8 cellular contexts compared by ENCODE assay signal in the genomic region with DNA sequence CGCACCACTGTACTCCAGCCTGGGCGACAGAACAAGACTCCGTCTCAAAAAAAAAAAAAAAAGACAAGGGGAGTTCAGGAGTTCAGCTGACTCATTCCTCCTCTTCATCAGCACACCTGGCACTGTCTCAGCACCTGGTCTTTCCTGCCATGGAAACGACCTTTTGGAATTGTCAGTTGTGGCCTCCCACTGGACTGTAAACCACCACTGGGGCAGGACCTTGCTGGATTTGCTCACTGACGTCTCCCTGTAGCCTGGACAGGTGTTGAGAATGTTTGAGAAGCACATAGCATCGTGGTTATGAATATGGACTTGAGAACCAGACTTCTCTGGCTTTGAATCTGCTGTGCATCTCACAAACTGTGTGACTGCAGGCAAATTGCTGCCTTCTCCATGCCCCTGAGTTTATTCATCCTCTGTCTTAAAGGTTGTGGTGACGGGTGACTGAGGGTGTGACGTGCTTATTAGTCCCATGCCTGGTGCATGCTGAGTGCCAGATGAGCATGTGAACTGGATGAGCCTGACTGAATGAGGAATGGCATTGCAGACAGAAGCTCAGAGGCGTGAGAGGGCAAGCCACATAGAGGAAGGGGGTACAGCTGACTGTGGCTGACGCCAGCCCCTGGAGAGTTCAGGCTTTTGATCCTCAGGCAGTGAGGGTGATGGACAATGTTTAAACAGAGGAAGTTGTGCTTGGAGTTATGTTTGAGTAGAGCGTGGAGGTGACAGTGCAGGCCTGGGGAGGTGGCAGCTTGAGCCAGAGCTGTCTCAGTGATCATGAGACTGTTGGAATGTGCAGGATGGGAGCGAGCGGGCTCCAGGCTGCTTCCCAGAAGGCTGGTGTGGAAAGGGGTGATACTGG. TPM values are rescaled to one million over a fixed set of nuclear protein-coding genes. Genes with fewer than 3 reads are reported as not detected.
A peak's percentile ranks its signal among the peaks of the same experiment; 100 is the strongest.
DNase-seq lines count a peak whose midpoint lies in the region; ATAC-seq and TF ChIP-seq lines count a peak whose summit lies in the region.

No MANE protein-coding gene starts in this region.

- peaks cover 0 to 2% (median 0%) of the 10 kb centered on the region in 3 donors for H3K27me3 Mint-ChIP-seq in CD14-positive monocyte (ENCODE audit: low read depth in 3 of 3)
- H3K27me3 Mint-ChIP-seq in immature natural killer cell (ENCODE audit: low read depth in 3 of 3): peaks cover 0 to 3% (median 2%) of the 10 kb centered on the region in 3 donors

- H4K20me1 ChIP-seq in MM.1S (ENCODE audit: insufficient read depth, low read length): 0 out of 2 replicates have a peak, but pooled peaks cover 5% of the 10 kb centered on the region

- DNase-seq in CD14-positive monocyte (ENCODE audit: low spot score): peak; percentile 79
- peak; percentile 23 for DNase-seq in MM.1S
- peak; percentile 18 to 69 for DNase-seq in cardiac fibroblast (ENCODE audit: low read depth in 2 of 2)
- no peak for DNase-seq in GOT3 (lab: John Stamatoyannopoulos, UW)
- DNase-seq in immature natural killer cell: no peak
- DNase-seq in T-helper 9 cell: no peak

- peaks cover 43% of the 10 kb centered on the region for H3F3A ChIP-seq in MM.1S (ENCODE audit: insufficient read depth, low read length)

- no peaks in the 10 kb centered on the region for H3K9me3 ChIP-seq in MM.1S (replicated peaks; ENCODE audit: insufficient read depth, low read length)
- H3K9me3 ChIP-seq in muscle layer of duodenum (ENCODE audit: control insufficient read depth in 1 of 2, low read length in 2 of 2): no peaks in the 10 kb centered on the region

- intact Hi-C loops in CD14-positive monocyte (cut with micrococcal nuclease): no loop called here

- H3K36me3 Mint-ChIP-seq in CD14-positive monocyte (peaks cover 85 to 86% of the 10 kb centered on the region in 2 donors), immature natural killer cell (no peaks in the 10 kb centered on the region)

- H3K9me2 ChIP-seq in MM.1S (replicated peaks; ENCODE audit: insufficient read depth, low read length): no peaks in the 10 kb centered on the region

- no peak for TF ChIP-seq CTCF in CD14-positive monocyte (IDR thresholded peaks at IDR 0.05)
- no peak for TF ChIP-seq CTCF in MM.1S (IDR thresholded peaks at IDR 0.05; ENCODE audit: low read length)
- no peak for TF ChIP-seq CTCF in cardiac fibroblast (IDR thresholded peaks at IDR 0.05; ENCODE audit: low read depth, low read length)

- no peak overlapping the region for H3K4me3 ChIP-seq in MM.1S (ENCODE audit: low read length)
- H3K4me3 ChIP-seq in cardiac fibroblast (replicated peaks in 1 of 2; ENCODE audit: low read depth in 2 of 2, low read length in 2 of 2): no peak overlapping the region
- no peak overlapping the region for H3K4me3 ChIP-seq in muscle layer of duodenum (ENCODE audit: low read depth in 1 of 2, low read length in 2 of 2)

- peaks cover 51% of the 10 kb centered on the region for H3K79me2 ChIP-seq in MM.1S (ENCODE audit: low read length)

- H3K27me3 ChIP-seq in MM.1S (replicated peaks; ENCODE audit: insufficient read depth, low read length) (no peaks in the 10 kb centered on the region), muscle layer of duodenum (ENCODE audit: low read depth, low read length) (no peaks in the 10 kb centered on the region)

- peaks cover 43% of the 10 kb centered on the region for H3K4me1 Mint-ChIP-seq in CD14-positive monocyte
- H3K4me1 Mint-ChIP-seq in immature natural killer cell: peaks cover 46 to 66% of the 10 kb centered on the region in 2 donors

- H3K4me1 ChIP-seq in MM.1S (ENCODE audit: low read length) (peaks cover 43% of the 10 kb centered on the region), muscle layer of duodenum (ENCODE audit: control insufficient read depth in 1 of 2, insufficient read depth in 2 of 2, low read length in 2 of 2) (peaks cover 9 to 16% of the 10 kb centered on the region in 2 donors)

- 0 out of 2 replicates have a peak overlapping the region, but pooled peaks have one; percentile 0 for H3K4me2 ChIP-seq in MM.1S (ENCODE audit: low read depth, low read length)

- H3K27ac ChIP-seq in MM.1S (ENCODE audit: low read length) (no peak overlapping the region), muscle layer of duodenum (ENCODE audit: low read length) (peak overlapping the region; percentile 5)

- peak overlapping the region in 5 of 7 donors; percentile 6 to 95 (median 30) for H3K27ac Mint-ChIP-seq in CD14-positive monocyte
- H3K27ac Mint-ChIP-seq in immature natural killer cell: peak overlapping the region in 2 of 6 donors; percentile 59 to 60

- H3K9me3 Mint-ChIP-seq in CD14-positive monocyte (peaks cover 0 to 3% (median 0%) of the 10 kb centered on the region in 7 donors), immature natural killer cell (no peaks in the 10 kb centered on the region)

- H2AFZ ChIP-seq in MM.1S (ENCODE audit: low read length): no peak overlapping the region

- ATAC-seq in GM21528 (IDR thresholded peaks at IDR 0.05; ENCODE audit: low FRiP score, unreplicated experiment): no peak

- H3K36me3 ChIP-seq in MM.1S (replicated peaks; ENCODE audit: insufficient read depth, low read length): no peaks in the 10 kb centered on the region
- H3K36me3 ChIP-seq in muscle layer of duodenum (ENCODE audit: control insufficient read depth in 1 of 2, insufficient read depth in 2 of 2, low read length in 2 of 2): peaks cover 0 to 7% of the 10 kb centered on the region in 2 donors

- H3K9ac ChIP-seq in MM.1S (ENCODE audit: low read length): no peak overlapping the region

- H3K4me3 Mint-ChIP-seq in CD14-positive monocyte: no peak overlapping the region
- H3K4me3 Mint-ChIP-seq in immature natural killer cell: no peak overlapping the region

RNA-seq across cellular contexts. Expression of a gene that starts 12.7 kb away (rescaled TPM):
- 100 to 1,000 TPM in 1 of 2 donors, 10 to 100 TPM in 1; 80.5 to 120 TPM for polyA plus RNA-seq in CD14-positive monocyte
- polyA plus RNA-seq in immature natural killer cell: 10 to 100 TPM; 24.5 to 31.2 (median 26.2) TPM

RNA-seq across cellular contexts. Expression of a gene that starts 55.1 kb away (rescaled TPM):
- 1 to 10 TPM; 6.3 to 8.1 TPM for polyA plus RNA-seq in CD14-positive monocyte
- polyA plus RNA-seq in immature natural killer cell: 10 to 100 TPM; 13.1 to 16.0 (median 15.3) TPM

Comparison
In these comparisons a context has a peak if more than half of its experiments do, and no peak if none do; other contexts are left out.
1. DNase-seq: peak in CD14-positive monocyte (single experiment), MM.1S (single experiment) and cardiac fibroblast (2 of 2); none in GOT3 (single experiment), immature natural killer cell (0 of 3) and T-helper 9 cell (single experiment).